In the genomic region with DNA sequence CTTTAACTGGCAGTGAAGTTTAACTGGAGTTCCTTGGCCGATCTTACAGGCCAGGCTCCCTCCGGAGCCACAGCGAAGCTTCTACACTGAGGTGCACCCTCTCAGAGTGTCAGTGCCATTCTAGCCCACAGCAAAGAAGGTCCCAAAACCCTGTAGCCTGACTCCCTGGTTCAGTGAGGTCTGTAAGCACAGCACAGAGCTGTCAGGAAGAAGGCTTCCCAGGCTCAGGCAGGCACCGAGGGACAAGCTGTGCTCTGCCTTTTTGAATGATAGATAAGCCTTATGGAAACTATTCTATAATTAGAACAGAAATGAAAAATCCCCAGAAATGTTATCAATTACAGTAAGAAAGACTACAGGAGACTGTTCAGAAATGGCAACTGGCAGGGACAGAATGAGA, we compare ENCODE assay signal across 24 cellular contexts. TPM values are rescaled to one million over a fixed set of nuclear protein-coding genes. Genes with fewer than 3 reads are reported as not detected.
DNase-seq lines count a peak whose midpoint lies in the region; ATAC-seq and TF ChIP-seq lines count a peak whose summit lies in the region.
"Had no signal": no experiment of that assay in that cellular context is flagged by ENCODE, and none has a peak within 500 bp of the region (broad histone marks: within the 10 kb centered on the region; RNA-seq: fewer than 3 reads in every experiment).

No MANE protein-coding gene starts in this region.

- 31 to 51% (median 33%) methylated on average over 4 of the region's 4 CpGs for WGBS in heart left ventricle, 4 donors

- no peak overlapping the region for H3K4me3 ChIP-seq in ascending aorta
- H3K4me3 ChIP-seq in heart left ventricle = peak overlapping the region in 3 of 12 donors; percentile 4 to 23 (median 12)
- no peak overlapping the region for H3K4me3 ChIP-seq in muscle layer of duodenum (ENCODE audit: low read depth in 1 of 2, low read length in 2 of 2)
- H3K4me3 ChIP-seq: MG63, uterus had no signal

- TF ChIP-seq CTCF in ascending aorta (IDR thresholded peaks at IDR 0.05) (no peak), heart left ventricle (IDR thresholded peaks at IDR 0.05) (no peak)

- H3K4me1 ChIP-seq in ascending aorta = peaks cover 5 to 10% of the 10 kb centered on the region in 2 donors
- peaks cover 0 to 39% (median 21%) of the 10 kb centered on the region in 12 donors for H3K4me1 ChIP-seq in heart left ventricle
- H3K4me1 ChIP-seq in muscle layer of duodenum (ENCODE audit: control insufficient read depth in 1 of 2, insufficient read depth in 2 of 2, low read length in 2 of 2) = no peaks in the 10 kb centered on the region
- H3K4me1 ChIP-seq: uterus had no signal

- no peaks in the 10 kb centered on the region for H3K27me3 ChIP-seq in ascending aorta
- H3K27me3 ChIP-seq in heart left ventricle = no peaks in the 10 kb centered on the region
- no peaks in the 10 kb centered on the region for H3K27me3 ChIP-seq in muscle layer of duodenum (ENCODE audit: low read depth, low read length)
- H3K27me3 ChIP-seq: MG63, uterus had no signal

- DNase-seq in Ammon's horn (ENCODE audit: low spot score) (peak; percentile 32), ascending aorta (ENCODE audit: low spot score in 2 of 2) (no peak), heart left ventricle (peak in 4 of 5 donors; percentile 42 to 86 (median 66)), COR-L47 (lab: John Stamatoyannopoulos, UW) (no peak), LoVo (ENCODE audit: low spot score) (no peak), hippocampal formation (lab: John Stamatoyannopoulos, UW) (no peak), NCI-H510A (lab: John Stamatoyannopoulos, UW) (no peak)
- DNase-seq: ACHN; activated CD8-positive, alpha-beta T cell treated with anti-CD3 and anti-CD28 coated beads for 36 hours; activated naive CD8-positive, alpha-beta T cell treated with anti-CD3 and anti-CD28 coated beads for 36 hours; activated T-cell treated with anti-CD3 and anti-CD28 coated beads, Interleukin-2, amount 50 U/mL, for 48 hours; CD4-positive, CD25-positive, alpha-beta regulatory T cell; central memory CD4-positive, alpha-beta T cell; effector CD8-positive, alpha-beta T cell; MG63; naive thymus-derived CD8-positive, alpha-beta T cell; NCI-H187 treated with DMSO at 0.1 percent for 48 hours; NCI-H446 treated with DMSO at 0.1 percent for 48 hours; SHP77 treated with DMSO at 0.1 percent for 48 hours; stimulated activated CD4-positive, alpha-beta T cell treated with anti-CD3 and anti-CD28 coated beads, Interleukin-15, amount 100 ng/mL, for 24 hours; stimulated activated naive CD8-positive, alpha-beta T cell treated with anti-CD3 and anti-CD28 coated beads, Interleukin-15, Interleukin-2, amounts not matched to agents 100 U/mL and 50 U/mL, for 24 hours; uterus had no signal

- intact Hi-C loops in ascending aorta (cut with DNase I) (no loop called here), heart left ventricle (cut with DNase I) (no loop called here)

- H3K36me3 ChIP-seq in ascending aorta (no peaks in the 10 kb centered on the region), heart left ventricle (no peaks in the 10 kb centered on the region), muscle layer of duodenum (ENCODE audit: control insufficient read depth in 1 of 2, insufficient read depth in 2 of 2, low read length in 2 of 2) (no peaks in the 10 kb centered on the region)
- H3K36me3 ChIP-seq: uterus had no signal

- H3K9me3 ChIP-seq in ascending aorta = no peaks in the 10 kb centered on the region
- H3K9me3 ChIP-seq in heart left ventricle = no peaks in the 10 kb centered on the region
- H3K9me3 ChIP-seq in muscle layer of duodenum (ENCODE audit: control insufficient read depth in 1 of 2, low read length in 2 of 2) = no peaks in the 10 kb centered on the region
- H3K9me3 ChIP-seq: MG63, uterus had no signal

- peak; percentile 95 to 97 (median 96) for ATAC-seq in heart left ventricle
- ATAC-seq: activated CD8-positive, alpha-beta T cell treated with anti-CD3 and anti-CD28 coated beads for 36 hours; naive thymus-derived CD8-positive, alpha-beta T cell; stimulated activated naive CD8-positive, alpha-beta T cell treated with anti-CD3 and anti-CD28 coated beads, Interleukin-15, Interleukin-2, amounts not matched to agents 100 U/mL and 50 U/mL, for 24 hours; WTC11 had no signal

- TF ChIP-seq POLR2A in heart left ventricle (IDR thresholded peaks at IDR 0.05) = no peak

- H3K27ac ChIP-seq in ascending aorta (peak overlapping the region; percentile 55 to 73), heart left ventricle (peak overlapping the region; percentile 43 to 95 (median 81)), muscle layer of duodenum (ENCODE audit: low read length) (peak overlapping the region; percentile 32)
- H3K27ac ChIP-seq: uterus had no signal

RNA-seq across cellular contexts. Expression of gene MOK, which starts 40.2 kb away (rescaled TPM):
- 17.6 TPM for total RNA-seq in ascending aorta
- 10 to 100 TPM in 6 of 9 donors, 1 to 10 TPM in 3; 8.7 to 14.4 (median 12.7) TPM for total RNA-seq in heart left ventricle
- polyA plus RNA-seq in heart left ventricle = 10 to 100 TPM in 1 of 2 donors, 1 to 10 TPM in 1; 10.0 to 18.1 TPM

RNA-seq across cellular contexts. Expression of gene ZNF839, which starts 54.8 kb away (rescaled TPM):
- total RNA-seq in ascending aorta = 11.0 TPM
- 10 to 100 TPM in 2 of 9 donors, 1 to 10 TPM in 7; 4.8 to 12.3 (median 8.9) TPM for total RNA-seq in heart left ventricle
- polyA plus RNA-seq in heart left ventricle = 1 to 10 TPM; 4.3 to 7.1 TPM

Comparison
In these comparisons a context has a peak if more than half of its experiments do, and no peak if none do; other contexts are left out.
1. DNase-seq: peak in Ammon's horn (single experiment) and heart left ventricle (4 of 5); none in ascending aorta (0 of 2), COR-L47 (single experiment), LoVo (single experiment), hippocampal formation (0 of 2) and NCI-H510A (single experiment).
2. Peak in every context shown above with its lines, with median percentiles within 50 percentile points of each other: H3K27ac ChIP-seq.